In genomic region chr2:27282892-27283291, GRCh38 we compare ENCODE assay signal across 2 cellular contexts.
A peak's percentile ranks its signal among the peaks of the same experiment; 100 is the strongest.
TF ChIP-seq lines count a peak whose summit lies in the region.

No MANE protein-coding gene starts in this region.

TF ChIP-seq in endothelial cell of umbilical vein, 7 proteins besides CTCF, POLR2A, EP300 and RAD21:
- TF ChIP-seq POLR2AphosphoS5 (IDR thresholded peaks at IDR 0.05; ENCODE audit: insufficient read depth, low read depth, low read length) (no peak), GATA2 (IDR thresholded peaks at IDR 0.05; ENCODE audit: insufficient read depth, insufficient read length, low read depth, low read length) (no peak), JUN (IDR thresholded peaks at IDR 0.05; ENCODE audit: borderline replicate concordance, insufficient read depth, insufficient read length, low read depth) (no peak), MYC (IDR thresholded peaks at IDR 0.05; ENCODE audit: low read depth, low read length) (no peak), EZH2 (IDR thresholded peaks at IDR 0.05; ENCODE audit: borderline replicate concordance, low read depth, low read length, severe bottlenecking) (no peak), MAX (IDR thresholded peaks at IDR 0.05; ENCODE audit: insufficient read depth, insufficient read length) (no peak), FOS (IDR thresholded peaks at IDR 0.05; ENCODE audit: borderline replicate concordance, insufficient read depth, low read length) (no peak)

TF ChIP-seq in HepG2, 621 proteins besides CTCF, POLR2A, EP300 and RAD21 (continues in another document):
- TF ChIP-seq ZSCAN5A (CRISPR knock-in tag; IDR thresholded peaks at IDR 0.05; ENCODE audit: borderline replicate concordance) (no peak), RFXAP (CRISPR knock-in tag; IDR thresholded peaks at IDR 0.05; ENCODE audit: borderline replicate concordance) (no peak), GABPB1 (CRISPR knock-in tag; IDR thresholded peaks at IDR 0.05) (0 out of 2 replicates have a peak, but pooled peaks have one; percentile 23), NFKB2 (CRISPR knock-in tag; IDR thresholded peaks at IDR 0.05; ENCODE audit: borderline replicate concordance) (no peak), TAF1 (CRISPR knock-in tag; IDR thresholded peaks at IDR 0.05) (0 out of 2 replicates have a peak, but pooled peaks have one; percentile 8), ZNF703 (CRISPR knock-in tag; IDR thresholded peaks at IDR 0.05; ENCODE audit: borderline replicate concordance) (no peak), MTA1 (CRISPR knock-in tag; IDR thresholded peaks at IDR 0.05; ENCODE audit: borderline replicate concordance) (0 out of 2 replicates have a peak, but pooled peaks have one; percentile 40), PATZ1 (CRISPR knock-in tag; IDR thresholded peaks at IDR 0.05) (no peak), FOSL2 (CRISPR knock-in tag; IDR thresholded peaks at IDR 0.05) (peak; percentile 74), AGO2 (optimal IDR thresholded peaks at IDR 0.05; ENCODE audit: low read depth, low read length) (no peak), ZNF251 (CRISPR knock-in tag; IDR thresholded peaks at IDR 0.05) (no peak), SALL1 (CRISPR knock-in tag; IDR thresholded peaks at IDR 0.05) (0 out of 2 replicates have a peak, but pooled peaks have one; percentile 11), TBX3 (IDR thresholded peaks at IDR 0.05; ENCODE audit: borderline replicate concordance) (no peak), ZNF724P (CRISPR knock-in tag; IDR thresholded peaks at IDR 0.05; ENCODE audit: borderline replicate concordance) (no peak), ZFP37 (CRISPR knock-in tag; IDR thresholded peaks at IDR 0.05; ENCODE audit: borderline replicate concordance) (no peak), ZNF570 (CRISPR knock-in tag; IDR thresholded peaks at IDR 0.05; ENCODE audit: borderline replicate concordance) (no peak), HNF1B (CRISPR knock-in tag; IDR thresholded peaks at IDR 0.05) (no peak), MAFG (CRISPR knock-in tag; IDR thresholded peaks at IDR 0.05) (0 out of 2 replicates have a peak, but pooled peaks have one; percentile 4), DZIP1 (CRISPR knock-in tag; IDR thresholded peaks at IDR 0.05) (no peak), ZNF350 (CRISPR knock-in tag; IDR thresholded peaks at IDR 0.05; ENCODE audit: borderline replicate concordance, low read depth) (no peak), HNRNPL (IDR thresholded peaks at IDR 0.05; ENCODE audit: low read depth, low read length) (peak; percentile 75; the same call in 1 of the 2 replicates), MATR3 (CRISPR knock-in tag; IDR thresholded peaks at IDR 0.05) (no peak), MAFF (IDR thresholded peaks at IDR 0.05; ENCODE audit: low read depth, low read length) (peak; percentile 55; the same call in 1 of the 2 replicates), MAFK (conservative IDR thresholded peaks at IDR 0.05 in 1 of 2, IDR thresholded peaks at IDR 0.05 in 1 of 2; ENCODE audit: low read length in 2 of 2) (peak; percentile 42 to 70), KDM1A (CRISPR knock-in tag; IDR thresholded peaks at IDR 0.05) (0 out of 2 replicates have a peak, but pooled peaks have one; percentile 16), TIGD3 (CRISPR knock-in tag; IDR thresholded peaks at IDR 0.05; ENCODE audit: borderline replicate concordance) (no peak), ZNF138 (CRISPR knock-in tag; IDR thresholded peaks at IDR 0.05; ENCODE audit: low read depth) (no peak), HMGXB4 (CRISPR knock-in tag; IDR thresholded peaks at IDR 0.05; ENCODE audit: borderline replicate concordance in 1 of 2, low read depth in 1 of 2) (no peak), ZNF687 (CRISPR knock-in tag; IDR thresholded peaks at IDR 0.05) (0 out of 2 replicates have a peak, but pooled peaks have one; percentile 6), ZNF180 (CRISPR knock-in tag; IDR thresholded peaks at IDR 0.05; ENCODE audit: borderline replicate concordance, low read depth) (no peak), NFE2L2 (IDR thresholded peaks at IDR 0.05; ENCODE audit: low read length) (peak; percentile 89), SMARCE1 (IDR thresholded peaks at IDR 0.05; ENCODE audit: borderline replicate concordance) (no peak), ZBTB7A (CRISPR knock-in tag; IDR thresholded peaks at IDR 0.05) (no peak), TFDP1 (CRISPR knock-in tag; IDR thresholded peaks at IDR 0.05; ENCODE audit: borderline replicate concordance) (no peak), ZNF317 (CRISPR knock-in tag; IDR thresholded peaks at IDR 0.05) (no peak), GATAD1 (CRISPR knock-in tag; IDR thresholded peaks at IDR 0.05) (no peak), ZNF484 (CRISPR knock-in tag; IDR thresholded peaks at IDR 0.05; ENCODE audit: borderline replicate concordance, low read depth) (no peak), ZBTB25 (CRISPR knock-in tag; IDR thresholded peaks at IDR 0.05) (no peak), MED1 (CRISPR knock-in tag; IDR thresholded peaks at IDR 0.05) (peak; percentile 25; the same call in 1 of the 2 replicates), ZFP90 (CRISPR knock-in tag; IDR thresholded peaks at IDR 0.05; ENCODE audit: borderline replicate concordance) (no peak), NFRKB (IDR thresholded peaks at IDR 0.05) (no peak), RARG (CRISPR knock-in tag; IDR thresholded peaks at IDR 0.05; ENCODE audit: low read depth) (no peak)
